In genomic region chr6:30684386-30685156, GRCh38 we compare ENCODE assay signal across 1 cellular context.
TF ChIP-seq lines count a peak whose summit lies in the region.

No MANE protein-coding gene starts in this region.

TF ChIP-seq in IMR-90, 13 proteins besides CTCF, POLR2A, EP300 and RAD21:
- no peak for TF ChIP-seq FOS (IDR thresholded peaks at IDR 0.05; ENCODE audit: low read depth, low read length)
- TF ChIP-seq MAZ (IDR thresholded peaks at IDR 0.05; ENCODE audit: borderline replicate concordance, low read depth, low read length): peak; percentile 51; the same call in 1 of the 2 replicates
- TF ChIP-seq RFX5 (IDR thresholded peaks at IDR 0.05; ENCODE audit: low read depth, low read length): no peak
- TF ChIP-seq CEBPB (IDR thresholded peaks at IDR 0.05; ENCODE audit: low read depth, low read length): no peak
